ENCODE assay signal across 13 cellular contexts in genomic region chr9:34589371-34589655, GRCh38. TPM values are rescaled to one million over a fixed set of nuclear protein-coding genes. Genes with fewer than 3 reads are reported as not detected.
DNase-seq lines count a peak whose midpoint lies in the region; ATAC-seq and TF ChIP-seq lines count a peak whose summit lies in the region.
"Had no signal": no experiment of that assay in that cellular context is flagged by ENCODE, and none has a peak within 500 bp of the region (broad histone marks: within the 10 kb centered on the region; RNA-seq: fewer than 3 reads in every experiment).

No MANE protein-coding gene starts in this region.

- H3K27ac ChIP-seq in H9 (ENCODE audit: insufficient read length, low read depth, low read length) (no peak overlapping the region), colonic mucosa (no peak overlapping the region), mesodermal cell (ENCODE audit: low read depth, low read length, severe bottlenecking) (no peak overlapping the region), stomach (no peak overlapping the region)
- H3K27ac ChIP-seq: GM23248 had no signal

- H3K23ac ChIP-seq in H9 (ENCODE audit: insufficient read length, low read depth, low read length) = no peak overlapping the region

- no peaks in the 10 kb centered on the region for H3K79me2 ChIP-seq in H9 (ENCODE audit: insufficient read depth, low read length)

- H3K27me3 ChIP-seq in H9 (ENCODE audit: insufficient read depth, low read length) (peaks cover 87% of the 10 kb centered on the region), colonic mucosa (peaks cover 60% of the 10 kb centered on the region), stomach (peaks cover 6 to 100% (median 86%) of the 10 kb centered on the region in 3 donors)

- no peak overlapping the region for H3K18ac ChIP-seq in H9 (ENCODE audit: insufficient read length, low read depth, low read length)

- no peak overlapping the region for H3K4ac ChIP-seq in H9 (ENCODE audit: low read depth, low read length)

- no peak overlapping the region for H4K5ac ChIP-seq in H9 (ENCODE audit: insufficient read length, low read depth, low read length)

- no peak overlapping the region for H2AK5ac ChIP-seq in H9 (ENCODE audit: insufficient read length, low read length)

- intact Hi-C loops in colonic mucosa (cut with DNase I) (no loop called here), stomach (cut with DNase I; ENCODE audit: low total_unique reads) (loop anchor here (10.0 kb wide), 1 partner anchor 185 kb away; no protein-coding TSS in a partner anchor)

- peak overlapping the region in 1 of 2 experiments; percentile 83; a peak in 1 of 5 replicates for H3K4me3 Mint-ChIP-seq in H9

- H4K8ac ChIP-seq in H9 (replicated peaks; ENCODE audit: insufficient read length, low read depth, low read length) = no peak overlapping the region

- H2BK12ac ChIP-seq in H9 (ENCODE audit: insufficient read length, low read depth, low read length) = no peak overlapping the region

- H3K9me3 ChIP-seq in H9 (ENCODE audit: control insufficient read depth, low read depth, low read length) (no peaks in the 10 kb centered on the region), colonic mucosa (no peaks in the 10 kb centered on the region), mesodermal cell (ENCODE audit: control insufficient read depth, low read length) (no peaks in the 10 kb centered on the region), stomach (no peaks in the 10 kb centered on the region)

- no peak overlapping the region for H2BK15ac ChIP-seq in H9 (ENCODE audit: low read depth, low read length)

- H2BK120ac ChIP-seq in H9 (ENCODE audit: low read depth, low read length, poor library complexity, severe bottlenecking) = no peak overlapping the region

- H2AFZ ChIP-seq in H9 (ENCODE audit: low read length) = no peak overlapping the region
- H2AFZ ChIP-seq: GM23248 had no signal

- H3K79me1 ChIP-seq in H9 (ENCODE audit: insufficient read depth, low read depth, low read length, poor library complexity, severe bottlenecking) = no peaks in the 10 kb centered on the region

- no peak for TF ChIP-seq CTCF in H9 (conservative IDR thresholded peaks at IDR 0.05)
- TF ChIP-seq CTCF in colonic mucosa (IDR thresholded peaks at IDR 0.05) = no peak
- no peak for TF ChIP-seq CTCF in stomach (IDR thresholded peaks at IDR 0.05)

- H2BK20ac ChIP-seq in H9 (ENCODE audit: low read depth, low read length, poor library complexity, severe bottlenecking) = no peak overlapping the region

- peak overlapping the region; percentile 53 for H3K4me2 ChIP-seq in H9 (ENCODE audit: insufficient read depth, insufficient read length, low read length)

- CTCF ChIA-PET in HEK293T (lab: Yijun Ruan, JAX) = no interaction called here

- no peak overlapping the region for H3T11ph ChIP-seq in H9 (ENCODE audit: low read length)

- peaks cover 0 to 2% (median 0%) of the 10 kb centered on the region in 3 experiments; a peak in 1 of 7 replicates for H3K36me3 Mint-ChIP-seq in H9 (ENCODE audit: insufficient read depth in 1 of 3, low read depth in 3 of 3)

- no peak overlapping the region for H3K9ac ChIP-seq in H9 (ENCODE audit: extremely low read depth, insufficient read length, low read length)
- no peak overlapping the region for H3K9ac ChIP-seq in colonic mucosa (ENCODE audit: low read depth in 2 of 2, low read length in 2 of 2)
- H3K9ac ChIP-seq: GM23248 had no signal

- no peak overlapping the region; the same call in 1 of the 2 replicates for H3K14ac ChIP-seq in H9 (ENCODE audit: insufficient read depth, low read length)

- no peak overlapping the region for H2BK5ac ChIP-seq in H9 (ENCODE audit: insufficient read length, low read length)

- TF ChIP-seq EP300 in stomach (IDR thresholded peaks at IDR 0.05) = no peak

- H3K9me3 Mint-ChIP-seq in H9 = no peaks in the 10 kb centered on the region; a peak in 2 of 5 replicates
- H3K9me3 Mint-ChIP-seq: central memory CD8-positive, alpha-beta T cell had no signal

- H3K27ac Mint-ChIP-seq in H9 = no peak overlapping the region

- H3K4me3 ChIP-seq in colonic mucosa (peak overlapping the region; percentile 26), mesodermal cell (ENCODE audit: extremely low read depth, insufficient read depth, low read length, poor library complexity, severe bottlenecking) (peak overlapping the region; percentile 58), stomach (peak overlapping the region; percentile 53 to 66 (median 58))

- peaks cover 40 to 52% of the 10 kb centered on the region in 2 experiments for H3K4me1 Mint-ChIP-seq in H9

- no peak overlapping the region for H4K91ac ChIP-seq in H9 (ENCODE audit: insufficient read length, low read depth, low read length)

- POLR2A ChIA-PET in HEK293T (lab: Yijun Ruan, JAX) = interaction anchor here (1.5 kb wide), 1 partner anchor 11 kb away, joined by 5 read pairs; no protein-coding TSS in a partner anchor

- H3K36me3 ChIP-seq in colonic mucosa (no peaks in the 10 kb centered on the region), mesodermal cell (ENCODE audit: control insufficient read depth, insufficient read depth, low read length) (no peaks in the 10 kb centered on the region), stomach (no peaks in the 10 kb centered on the region)

- peaks cover 7% of the 10 kb centered on the region for H4K20me1 ChIP-seq in H9 (ENCODE audit: control insufficient read depth, insufficient read depth, insufficient read length)

- ATAC-seq in GM18520 (IDR thresholded peaks at IDR 0.05; ENCODE audit: unreplicated experiment) (no peak), GM19324 (IDR thresholded peaks at IDR 0.05; ENCODE audit: low FRiP score, unreplicated experiment) (no peak)

- peaks cover 99% of the 10 kb centered on the region for H3K27me3 Mint-ChIP-seq in H9 (ENCODE audit: low read depth)

- H3K56ac ChIP-seq in H9 (ENCODE audit: insufficient read length, low read depth, low read length) = no peak overlapping the region

- peaks cover 21% of the 10 kb centered on the region for H3K23me2 ChIP-seq in H9 (ENCODE audit: insufficient read length, low read depth, low read length, poor library complexity, severe bottlenecking)

- DNase-seq in H9 = no peak
- DNase-seq in colonic mucosa = no peak
- DNase-seq in stomach = no peak
- DNase-seq in NCI-H748 (lab: John Stamatoyannopoulos, UW; ENCODE audit: unreplicated experiment) = no peak
- no peak for DNase-seq in HEK293T (ENCODE audit: extremely low spot score)

- TF ChIP-seq POLR2A in stomach (IDR thresholded peaks at IDR 0.05) = no peak

- no CpG with 5 or more reads among the region's 38 CpGs for WGBS in H9 (ENCODE audit: extremely low coverage, insufficient read length, low lambda C conversion rate)
- WGBS in mesodermal cell (ENCODE audit: insufficient coverage in 2 of 2), 2 experiments = 0% methylated on average over 23 to 29 of the region's 38 CpGs
- WGBS in stomach, 5 donors = 0 to 5% (median 1%) methylated on average over 9 to 36 of the region's 38 CpGs

- H3K4me1 ChIP-seq in H9 (ENCODE audit: insufficient read depth, low read length) = peaks cover 12% of the 10 kb centered on the region; the same call in 1 of the 2 replicates
- peaks cover 18% of the 10 kb centered on the region for H3K4me1 ChIP-seq in colonic mucosa
- peaks cover 28% of the 10 kb centered on the region for H3K4me1 ChIP-seq in mesodermal cell (ENCODE audit: control insufficient read depth, insufficient read depth, low read length, poor library complexity, severe bottlenecking)
- peaks cover 38 to 54% (median 47%) of the 10 kb centered on the region in 4 donors for H3K4me1 ChIP-seq in stomach

TF ChIP-seq in HEK293T, 16 proteins besides CTCF, POLR2A, EP300 and RAD21:
- no peak for TF ChIP-seq PKNOX1 (IDR thresholded peaks at IDR 0.05)
- no peak for TF ChIP-seq ZNF384 (IDR thresholded peaks at IDR 0.05)
- TF ChIP-seq ELF4 (IDR thresholded peaks at IDR 0.05) = no peak
- no peak for TF ChIP-seq BHLHE40 (IDR thresholded peaks at IDR 0.05; ENCODE audit: borderline replicate concordance)
- no peak for TF ChIP-seq HDGF (IDR thresholded peaks at IDR 0.05; ENCODE audit: borderline replicate concordance)
- no peak for TF ChIP-seq FOXK2 (IDR thresholded peaks at IDR 0.05)
- TF ChIP-seq NFRKB (IDR thresholded peaks at IDR 0.05) = no peak
- TF ChIP-seq TARDBP (IDR thresholded peaks at IDR 0.05) = no peak
- no peak for TF ChIP-seq FOXM1 (IDR thresholded peaks at IDR 0.05; ENCODE audit: borderline replicate concordance)

RNA-seq across cellular contexts. Expression of gene CNTFR, which starts 0.2 kb away (rescaled TPM):
- 0.55 and 1.3 TPM in 2 replicates for total RNA-seq in H9 (2021)
- 1 to 10 TPM; 1.8 to 1.9 TPM for total RNA-seq in colonic mucosa
- 55.1 TPM for polyA plus RNA-seq in mesodermal cell (2013, experiment 1 of 2)
- 40.6 TPM for polyA plus RNA-seq in mesodermal cell (2013, experiment 2 of 2)
- 10 to 100 TPM in 1 of 5 donors, 1 to 10 TPM in 3, not detected in 1; 2.4 to 15.8 (median 3.1) TPM for total RNA-seq in stomach
- polyA plus RNA-seq in stomach = 1 to 10 TPM; 2.2 to 4.1 (median 2.9) TPM
- total RNA-seq: fibroblast of lung, GM23248, renal cortical epithelial cell had no signal
- polyA plus RNA-seq: fibroblast of lung, GM23248 had no signal

RNA-seq across cellular contexts. Expression of gene RPP25L, which starts 22.6 kb away (rescaled TPM):
- total RNA-seq in H9 (2021) (16.4 and 17.2 TPM in 2 replicates), colonic mucosa (10 to 100 TPM; 37.0 to 54.4 TPM), stomach (10 to 100 TPM in 4 of 5 donors, 1 to 10 TPM in 1; 2.9 to 49.5 (median 16.5) TPM)
- polyA plus RNA-seq in mesodermal cell (2013, experiment 1 of 2) = 21.7 TPM
- polyA plus RNA-seq in mesodermal cell (2013, experiment 2 of 2) = 21.0 TPM
- polyA plus RNA-seq in stomach = 10 to 100 TPM; 28.9 to 40.4 (median 37.9) TPM

RNA-seq across cellular contexts. Expression of gene DCTN3, which starts 31.0 kb away (rescaled TPM):
- total RNA-seq in H9 (2021) (35.2 and 40.0 TPM in 2 replicates), colonic mucosa (10 to 100 TPM; 65.2 to 76.3 TPM), stomach (10 to 100 TPM in 4 of 5 donors, 1 to 10 TPM in 1; 9.3 to 55.4 (median 23.7) TPM)
- 91.2 TPM for polyA plus RNA-seq in mesodermal cell (2013, experiment 1 of 2)
- polyA plus RNA-seq in mesodermal cell (2013, experiment 2 of 2) = 92.4 TPM
- polyA plus RNA-seq in stomach = 100 to 1,000 TPM in 1 of 3 donors, 10 to 100 TPM in 2; 81.0 to 107 (median 97.5) TPM

RNA-seq across cellular contexts. Expression of gene ARID3C, which starts 39.6 kb away (rescaled TPM):
- total RNA-seq in H9 (2021) (not detected in 2 replicates), colonic mucosa (not detected), stomach (not detected)
- polyA plus RNA-seq in mesodermal cell (2013, experiment 1 of 2) = not detected
- not detected for polyA plus RNA-seq in mesodermal cell (2013, experiment 2 of 2)
- not detected for polyA plus RNA-seq in stomach
- total RNA-seq: left colon, renal cortical epithelial cell had no signal
- polyA plus RNA-seq: fibroblast of lung, GM23248 had no signal

RNA-seq across cellular contexts. Expression of gene SIGMAR1, which starts 48.3 kb away (rescaled TPM):
- 68.2 and 68.3 TPM in 2 replicates for total RNA-seq in H9 (2021)
- total RNA-seq in colonic mucosa = 100 to 1,000 TPM in 1 of 2 donors, 10 to 100 TPM in 1; 49.6 to 114 TPM
- polyA plus RNA-seq in mesodermal cell (2013, experiment 1 of 2) = 78.1 TPM
- polyA plus RNA-seq in mesodermal cell (2013, experiment 2 of 2) = 61.4 TPM
- 100 to 1,000 TPM in 1 of 5 donors, 10 to 100 TPM in 4; 20.0 to 124 (median 64.3) TPM for total RNA-seq in stomach
- polyA plus RNA-seq in stomach = 10 to 100 TPM; 19.9 to 46.8 (median 25.5) TPM
